Comparison of ENCODE assay signal across 20 cellular contexts in the genomic region with DNA sequence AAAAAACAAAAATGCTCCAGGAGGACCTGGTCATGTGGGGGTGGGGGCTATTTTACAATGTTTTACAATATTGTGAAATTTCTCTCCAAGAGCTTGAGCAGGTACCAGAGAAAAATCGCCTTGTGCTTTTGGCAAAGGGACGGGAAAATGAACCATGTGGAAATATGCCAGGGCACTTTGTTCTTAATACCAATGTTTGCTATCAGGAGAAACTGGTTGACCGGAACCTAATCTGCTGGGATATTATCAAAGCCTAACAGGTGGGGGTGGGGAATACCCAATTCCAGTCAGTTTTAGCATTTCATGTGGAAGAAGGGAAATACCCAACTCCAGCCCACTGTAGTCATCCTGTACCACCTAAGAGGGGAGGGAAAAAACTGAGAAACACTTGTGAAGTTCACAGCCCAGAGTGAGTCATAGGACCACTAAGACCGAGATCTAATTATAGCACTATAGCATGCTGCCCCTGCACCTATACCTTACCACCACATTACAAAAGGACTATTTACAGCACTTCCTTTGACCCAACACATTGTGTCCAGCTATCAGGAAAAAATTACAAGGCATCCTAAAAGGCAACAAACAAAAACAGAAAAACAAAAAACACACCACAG.
DNase-seq lines count a peak whose midpoint lies in the region; ATAC-seq, FAIRE-seq and TF ChIP-seq lines count a peak whose summit lies in the region.
"Had no signal": no experiment of that assay in that cellular context is flagged by ENCODE, and none has a peak within 500 bp of the region (broad histone marks: within the 10 kb centered on the region; RNA-seq: fewer than 3 reads in every experiment).

No MANE protein-coding gene starts in this region.

- no peak overlapping the region for H3K9ac ChIP-seq in astrocyte (ENCODE audit: low read length)
- H3K9ac ChIP-seq: neural progenitor cell had no signal

- ATAC-seq in left ventricle myocardium superior (no peak), HG02852 (IDR thresholded peaks at IDR 0.05; ENCODE audit: unreplicated experiment) (peak; percentile 47), upper lobe of right lung (peak; percentile 42), upper lobe of left lung (ENCODE audit: low FRiP score in 2 of 2) (no peak)
- ATAC-seq: heart right ventricle had no signal

- H3K36me3 ChIP-seq in cardiac muscle cell = no peaks in the 10 kb centered on the region
- H3K36me3 ChIP-seq in astrocyte (ENCODE audit: insufficient read depth, low read length) = no peaks in the 10 kb centered on the region
- no peaks in the 10 kb centered on the region for H3K36me3 ChIP-seq in upper lobe of right lung
- no peaks in the 10 kb centered on the region for H3K36me3 ChIP-seq in upper lobe of left lung
- H3K36me3 ChIP-seq in hepatocyte (replicated peaks; ENCODE audit: insufficient read depth, low read depth) = no peaks in the 10 kb centered on the region
- H3K36me3 ChIP-seq: heart right ventricle, neural progenitor cell had no signal

- TF ChIP-seq EP300 in upper lobe of left lung (IDR thresholded peaks at IDR 0.05) = no peak

- H4K20me1 ChIP-seq in astrocyte (ENCODE audit: insufficient read depth, low read length) = no peaks in the 10 kb centered on the region
- H4K20me1 ChIP-seq in hepatocyte (ENCODE audit: insufficient read depth, poor library complexity, severe bottlenecking) = no peaks in the 10 kb centered on the region

- H3K27ac ChIP-seq in cardiac muscle cell (peak overlapping the region; percentile 12), astrocyte (ENCODE audit: low read depth, low read length) (no peak overlapping the region), upper lobe of right lung (no peak overlapping the region), upper lobe of left lung (no peak overlapping the region), hepatocyte (no peak overlapping the region)
- H3K27ac ChIP-seq: heart right ventricle, neural progenitor cell had no signal

- 70 to 75% methylated on average over 4 of the region's 4 CpGs for WGBS in upper lobe of left lung, 2 donors
- 90% methylated on average over 4 of the region's 4 CpGs for WGBS in hepatocyte (ENCODE audit: low lambda C conversion rate, missing lambda C conversion rate)

- TF ChIP-seq CTCF in cardiac muscle cell (IDR thresholded peaks at IDR 0.05; ENCODE audit: low read depth, low read length) (no peak), astrocyte (IDR thresholded peaks at IDR 0.05; ENCODE audit: insufficient read depth, low read depth, low read length) (no peak), upper lobe of right lung (IDR thresholded peaks at IDR 0.05) (no peak), upper lobe of left lung (IDR thresholded peaks at IDR 0.05) (no peak), hepatocyte (IDR thresholded peaks at IDR 0.05; ENCODE audit: poor library complexity) (no peak)

- no peaks in the 10 kb centered on the region for H3K9me3 Mint-ChIP-seq in astrocyte (ENCODE audit: unreplicated experiment)
- H3K9me3 Mint-ChIP-seq: central memory CD8-positive, alpha-beta T cell had no signal

- no peaks in the 10 kb centered on the region for H3K27me3 Mint-ChIP-seq in astrocyte (ENCODE audit: low read depth, unreplicated experiment)

- H3K9me3 ChIP-seq in cardiac muscle cell (ENCODE audit: low read depth) (no peaks in the 10 kb centered on the region), astrocyte (ENCODE audit: insufficient read depth, low read depth, low read length) (no peaks in the 10 kb centered on the region), upper lobe of right lung (no peaks in the 10 kb centered on the region), upper lobe of left lung (no peaks in the 10 kb centered on the region), hepatocyte (ENCODE audit: low read depth) (no peaks in the 10 kb centered on the region)

- no peak overlapping the region for H3K27ac Mint-ChIP-seq in astrocyte (ENCODE audit: unreplicated experiment)
- H3K27ac Mint-ChIP-seq: HFFc6, neural progenitor cell had no signal

- no peaks in the 10 kb centered on the region for H3K9me2 ChIP-seq in hepatocyte (replicated peaks; ENCODE audit: insufficient read depth)

- H3K4me3 ChIP-seq in cardiac muscle cell (no peak overlapping the region), astrocyte (ENCODE audit: insufficient read depth, low read depth, low read length) (no peak overlapping the region), upper lobe of right lung (no peak overlapping the region), upper lobe of left lung (no peak overlapping the region), hepatocyte (no peak overlapping the region)
- H3K4me3 ChIP-seq: heart right ventricle, neural progenitor cell had no signal

- H3K27me3 ChIP-seq in cardiac muscle cell = no peaks in the 10 kb centered on the region
- H3K27me3 ChIP-seq in astrocyte (ENCODE audit: insufficient read depth, low read length) = no peaks in the 10 kb centered on the region
- H3K27me3 ChIP-seq in upper lobe of right lung = no peaks in the 10 kb centered on the region
- H3K27me3 ChIP-seq in upper lobe of left lung = no peaks in the 10 kb centered on the region
- no peaks in the 10 kb centered on the region for H3K27me3 ChIP-seq in hepatocyte
- H3K27me3 ChIP-seq: heart right ventricle, neural progenitor cell had no signal

- no peak overlapping the region for H3K4me3 Mint-ChIP-seq in astrocyte (ENCODE audit: unreplicated experiment)
- H3K4me3 Mint-ChIP-seq: central memory CD8-positive, alpha-beta T cell; HFFc6; neural progenitor cell had no signal

- no peak overlapping the region for H2AFZ ChIP-seq in astrocyte (ENCODE audit: low read depth, low read length)
- H2AFZ ChIP-seq in hepatocyte = no peak overlapping the region
- H2AFZ ChIP-seq: neural progenitor cell had no signal

- H3K4me2 ChIP-seq in astrocyte (ENCODE audit: low read length) (peak overlapping the region; percentile 2), hepatocyte (no peak overlapping the region)
- H3K4me2 ChIP-seq: neural progenitor cell had no signal

- H3K4me1 ChIP-seq in cardiac muscle cell (ENCODE audit: low read depth) (peaks cover 29% of the 10 kb centered on the region), astrocyte (ENCODE audit: insufficient read depth, low read length) (no peaks in the 10 kb centered on the region), upper lobe of right lung (no peaks in the 10 kb centered on the region), upper lobe of left lung (peaks cover 0 to 7% (median 2%) of the 10 kb centered on the region in 4 donors), hepatocyte (ENCODE audit: insufficient read depth) (no peaks in the 10 kb centered on the region)

- DNase-seq in cardiac muscle cell (ENCODE audit: low read depth in 1 of 2, low spot score in 1 of 2) (no peak), left ventricle myocardium superior (no peak), astrocyte (ENCODE audit: low read depth) (peak; percentile 54), upper lobe of right lung (no peak), upper lobe of left lung (no peak), GM12892 (ENCODE audit: insufficient read length) (no peak), hepatocyte (ENCODE audit: low spot score) (no peak)
- DNase-seq: activated CD4-positive, alpha-beta T cell treated with anti-CD3 and anti-CD28 coated beads for 48 hours; activated T-cell treated with anti-CD3 and anti-CD28 coated beads, Interleukin-2, amount 50 U/mL, for 1 hour; effector CD4-positive, alpha-beta T cell; heart right ventricle; HFFc6; islet precursor cell; Kasumi-1; NCI-H510A; stimulated activated CD4-positive, alpha-beta T cell treated with anti-CD3 and anti-CD28 coated beads, Interleukin-15, amount 100 ng/mL, for 24 hours; T-helper 9 cell had no signal

- peaks cover 8% of the 10 kb centered on the region for H3K4me1 Mint-ChIP-seq in astrocyte (ENCODE audit: low read depth, unreplicated experiment)
- H3K4me1 Mint-ChIP-seq: central memory CD8-positive, alpha-beta T cell had no signal

- FAIRE-seq in astrocyte (lab: Jason Lieb, UNC) = no peak
- FAIRE-seq in GM12892 (lab: Jason Lieb, UNC) = no peak

- H3K79me2 ChIP-seq in astrocyte (ENCODE audit: insufficient read depth, low read length) = no peaks in the 10 kb centered on the region
- no peaks in the 10 kb centered on the region for H3K79me2 ChIP-seq in hepatocyte

- TF ChIP-seq POLR2A in upper lobe of left lung (IDR thresholded peaks at IDR 0.05) (no peak), GM12892 (IDR thresholded peaks at IDR 0.05; ENCODE audit: low read depth, low read length) (no peak)

- H3K36me3 Mint-ChIP-seq in astrocyte (ENCODE audit: low read depth, unreplicated experiment) = no peaks in the 10 kb centered on the region
- H3K36me3 Mint-ChIP-seq: neural progenitor cell had no signal

- intact Hi-C loops in left ventricle myocardium superior (cut with micrococcal nuclease) = no loop called here
- intact Hi-C loops in upper lobe of right lung (cut with DNase I) = no loop called here

Comparison
In these comparisons a context has a peak if more than half of its experiments do, and no peak if none do; other contexts are left out.
1. ATAC-seq: peak in HG02852 (single experiment) and upper lobe of right lung (single experiment); none in left ventricle myocardium superior (single experiment) and upper lobe of left lung (0 of 2).